Comparison of ENCODE assay signal across 14 cellular contexts in the genomic region with DNA sequence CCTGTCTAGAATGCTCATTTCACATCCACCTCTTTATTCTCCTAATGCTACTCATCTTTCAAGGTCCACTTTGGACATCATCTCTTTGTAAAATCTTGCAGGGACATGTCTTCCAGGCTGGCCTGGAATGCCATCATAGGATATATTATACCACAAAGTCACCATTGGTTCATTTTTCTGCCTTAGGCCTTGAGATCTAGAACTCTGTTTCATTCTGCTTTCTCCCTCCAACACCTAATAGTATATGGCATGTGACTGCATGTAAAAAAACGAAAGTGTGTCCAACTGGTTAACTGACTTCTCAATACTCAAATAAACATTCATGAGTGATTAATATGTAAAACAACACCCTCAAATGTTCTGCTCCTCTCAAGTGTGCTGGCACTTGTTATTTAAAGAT.
DNase-seq lines count a peak whose midpoint lies in the region; ATAC-seq, FAIRE-seq and TF ChIP-seq lines count a peak whose summit lies in the region.
"Had no signal": no experiment of that assay in that cellular context is flagged by ENCODE, and none has a peak within 500 bp of the region (broad histone marks: within the 10 kb centered on the region; RNA-seq: fewer than 3 reads in every experiment).

No MANE protein-coding gene starts in this region.

- FAIRE-seq in D721Med (lab: Jason Lieb, UNC) (peak; percentile 77), keratinocyte (lab: Jason Lieb, UNC) (peak; percentile 53), H54 (lab: Jason Lieb, UNC) (no peak)

- H3K9me3 ChIP-seq in RWPE2 (ENCODE audit: severe bottlenecking), result no peaks in the 10 kb centered on the region
- H3K9me3 ChIP-seq in keratinocyte (ENCODE audit: control insufficient read depth, low read depth, low read length), result no peaks in the 10 kb centered on the region

- no peaks in the 10 kb centered on the region for H4K20me1 ChIP-seq in keratinocyte (ENCODE audit: control insufficient read depth, extremely low read depth, insufficient read depth, low read length)
- H4K20me1 ChIP-seq: BLaER1 treated with 17β-estradiol and CSF1 and Interleukin-3, amounts not matched to agents 10 nM and 100 nM had no signal

- H3K4me1 ChIP-seq in RWPE2 (ENCODE audit: insufficient read depth, poor library complexity, severe bottlenecking) (peaks cover 8% of the 10 kb centered on the region), keratinocyte (ENCODE audit: control insufficient read depth, extremely low read depth, insufficient read depth, low read length) (peaks cover 10% of the 10 kb centered on the region)

- no peak for DNase-seq in D721Med (ENCODE audit: insufficient read length, low spot score)
- DNase-seq in RWPE2 (ENCODE audit: low spot score), result no peak
- DNase-seq in keratinocyte (ENCODE audit: low read depth, low spot score), result peak; percentile 78
- DNase-seq in glomerular visceral epithelial cell (ENCODE audit: extremely low spot score), result no peak
- DNase-seq in H54 (ENCODE audit: insufficient read length, low spot score), result no peak
- DNase-seq in globus pallidus (ENCODE audit: low spot score), result no peak
- DNase-seq: ACHN; CD4-positive, CD25-positive, alpha-beta regulatory T cell; DMS 273 treated with DMSO at 0.1 percent for 48 hours; H9 had no signal

- ATAC-seq in RWPE2 (ENCODE audit: low read depth) (peak; percentile 53; the same call in 2 of the 3 replicates), esophagus mucosa (peak; percentile 78), HG03521 (IDR thresholded peaks at IDR 0.05; ENCODE audit: unreplicated experiment) (no peak)
- ATAC-seq: GM23338 had no signal

- H3K27ac ChIP-seq in RWPE2 (ENCODE audit: poor library complexity, severe bottlenecking) (peak overlapping the region; percentile 16), keratinocyte (ENCODE audit: control insufficient read depth, insufficient read depth, low read length) (no peak overlapping the region)
- H3K27ac ChIP-seq: BLaER1 treated with 17β-estradiol and CSF1 and Interleukin-3, amounts not matched to agents 10 nM and 100 nM had no signal

- H3K4me3 ChIP-seq in RWPE2 (ENCODE audit: severe bottlenecking), result no peak overlapping the region
- H3K4me3 ChIP-seq in keratinocyte (ENCODE audit: control insufficient read depth in 2 of 3, extremely low read depth in 1 of 3, insufficient read depth in 2 of 3, low read depth in 1 of 3, low read length in 3 of 3), result no peak overlapping the region
- H3K4me3 ChIP-seq: BLaER1 treated with 17β-estradiol and CSF1 and Interleukin-3, amounts not matched to agents 10 nM and 100 nM; GM23338 had no signal

- H3K9me1 ChIP-seq in keratinocyte (ENCODE audit: control insufficient read depth, extremely low read depth, insufficient read depth, low read length), result no peaks in the 10 kb centered on the region

- no peak for TF ChIP-seq POLR2A in H54 (IDR thresholded peaks at IDR 0.05; ENCODE audit: low read depth, low read length)

- H2AFZ ChIP-seq in keratinocyte (ENCODE audit: control insufficient read depth, low read length), result no peak overlapping the region
- H2AFZ ChIP-seq: GM23338 had no signal

- dilution Hi-C loops in keratinocyte (cut with MboI; ENCODE audit: extremely low pct_ligation_motif_present, low sequenced_read_pairs), result no loop called here

- no peak for TF ChIP-seq CTCF in D721Med (IDR thresholded peaks at IDR 0.05; ENCODE audit: insufficient read depth, missing control alignments)
- TF ChIP-seq CTCF in RWPE2 (IDR thresholded peaks at IDR 0.05; ENCODE audit: poor library complexity, severe bottlenecking), result no peak
- no peak for TF ChIP-seq CTCF in keratinocyte (optimal IDR thresholded peaks at IDR 0.05 in 1 of 3, IDR thresholded peaks at IDR 0.05 in 1 of 3, conservative IDR thresholded peaks at IDR 0.05 in 1 of 3; ENCODE audit: extremely low read depth in 1 of 3, insufficient read depth in 2 of 3, low read length in 3 of 3)

- no peak overlapping the region for H3K4me2 ChIP-seq in keratinocyte (ENCODE audit: control insufficient read depth, extremely low read depth, insufficient read depth, low read depth, low read length)
- H3K4me2 ChIP-seq: BLaER1 treated with 17β-estradiol and CSF1 and Interleukin-3, amounts not matched to agents 10 nM and 100 nM; GM23338 had no signal

- H3K27me3 ChIP-seq in RWPE2 (ENCODE audit: insufficient read depth, poor library complexity, severe bottlenecking), result no peaks in the 10 kb centered on the region
- H3K27me3 ChIP-seq in keratinocyte (ENCODE audit: control insufficient read depth, extremely low read depth, insufficient read depth, low read length), result no peaks in the 10 kb centered on the region
- H3K27me3 ChIP-seq: BLaER1 treated with 17β-estradiol and CSF1 and Interleukin-3, amounts not matched to agents 10 nM and 100 nM had no signal

- H3K79me2 ChIP-seq in keratinocyte (ENCODE audit: control insufficient read depth, insufficient read depth, low read length), result no peaks in the 10 kb centered on the region

- H3K36me3 ChIP-seq in RWPE2 (ENCODE audit: low read depth) (no peaks in the 10 kb centered on the region), keratinocyte (ENCODE audit: control insufficient read depth in 2 of 2, extremely low read depth in 1 of 2, insufficient read depth in 2 of 2, low read length in 2 of 2) (no peaks in the 10 kb centered on the region)

- H3K9ac ChIP-seq in keratinocyte (ENCODE audit: control insufficient read depth, extremely low read depth, insufficient read depth, low read length), result no peak overlapping the region
- H3K9ac ChIP-seq: BLaER1 treated with 17β-estradiol and CSF1 and Interleukin-3, amounts not matched to agents 10 nM and 100 nM had no signal
